In genomic region chr14:88085736-88086135, GRCh38 we compare ENCODE assay signal across 40 cellular contexts.
"Had no signal": no experiment of that assay in that cellular context is flagged by ENCODE, and none has a peak within 500 bp of the region (broad histone marks: within the 10 kb centered on the region; RNA-seq: fewer than 3 reads in every experiment).

No MANE protein-coding gene starts in this region.

- H3K4me1 Mint-ChIP-seq: activated naive CD4-positive, alpha-beta T cell treated with anti-CD3 and anti-CD28 coated beads, Interleukin-2, amount 10 ng/mL, durations not matched to agents 7 days and 5 days; activated naive CD4-positive, alpha-beta T cell treated with anti-CD3 and anti-CD28 coated beads, Interleukin-2, amount 50 U/mL, for 24 hours; activated naive CD8-positive, alpha-beta T cell treated with anti-CD3 and anti-CD28 coated beads for 36 hours; activated naive CD8-positive, alpha-beta T cell treated with anti-CD3 and anti-CD28 coated beads, Interleukin-2, amount 10 ng/mL, durations not matched to agents 7 days and 5 days; activated naive CD8-positive, alpha-beta T cell treated with anti-CD3 and anti-CD28 coated beads, Interleukin-2, amount 50 U/mL, for 24 hours; activated T-helper 17 cell treated with anti-CD3 and anti-CD28 coated beads, Interleukin-2, amount 50 U/mL, for 72 hours; brain; central memory CD8-positive, alpha-beta T cell had no signal

- H3K9me3 Mint-ChIP-seq: activated naive CD4-positive, alpha-beta T cell treated with anti-CD3 and anti-CD28 coated beads for 36 hours; activated naive CD4-positive, alpha-beta T cell treated with anti-CD3 and anti-CD28 coated beads, Interleukin-2, amount 10 ng/mL, durations not matched to agents 7 days and 5 days; activated naive CD4-positive, alpha-beta T cell treated with anti-CD3 and anti-CD28 coated beads, Interleukin-2, amount 50 U/mL, for 24 hours; activated naive CD4-positive, alpha-beta T cell treated with anti-CD3 and anti-CD28 coated beads, Interleukin-2, amount 50 U/mL, for 72 hours; activated naive CD8-positive, alpha-beta T cell treated with anti-CD3 and anti-CD28 coated beads for 36 hours; activated naive CD8-positive, alpha-beta T cell treated with anti-CD3 and anti-CD28 coated beads, Interleukin-2, amount 50 U/mL, for 24 hours; activated T-cell treated with anti-CD3 and anti-CD28 coated beads, Interleukin-2, amount 50 U/mL, for 24 hours; activated T-cell treated with anti-CD3 and anti-CD28 coated beads, Interleukin-2, amount 50 U/mL, for 4 hours; activated T-cell treated with anti-CD3 and anti-CD28 coated beads, Interleukin-2, amount 50 U/mL, for 72 hours; activated T-helper 1 cell treated with anti-CD3 and anti-CD28 coated beads, Interleukin-12 subunit alpha, Interleukin-12 subunit beta, Interleukin-2, Interleukin-4 antibody, amounts not matched to agents 30 ng/mL and 10 ng/mL and 1 ng/mL, durations not matched to agents 14 hours and 24 hours and 36 hours; activated T-helper 17 cell treated with anti-CD3 and anti-CD28 coated beads, Interleukin-2, amount 50 U/mL, for 72 hours; activated T-helper 2 cell treated with anti-CD3 and anti-CD28 coated beads, Interferon-gamma antibody, Interleukin-2, Interleukin-4, amounts not matched to agents 10 μg/mL and 5 μg/mL and 100 μg/mL, durations not matched to agents 14 hours and 24 hours and 36 hours; brain; central memory CD8-positive, alpha-beta T cell had no signal

- H3K27ac ChIP-seq: adrenal gland, ascending aorta, body of pancreas, brain microvascular endothelial cell, breast epithelium, cardiac muscle cell had no signal

- DNase-seq: activated effector memory CD4-positive, alpha-beta T cell treated with anti-CD3 and anti-CD28 coated beads, Interleukin-2, amount 50 U/mL, for 16 hours; activated effector memory CD4-positive, alpha-beta T cell treated with Interleukin-2 at 50 U/mL for 16 hours; activated gamma-delta T cell; activated gamma-delta T cell treated with Interleukin-2 at 50 U/mL for 16 hours; activated naive CD4-positive, alpha-beta T cell; activated naive CD4-positive, alpha-beta T cell treated with anti-CD3 and anti-CD28 coated beads for 36 hours; activated naive CD4-positive, alpha-beta T cell treated with anti-CD3 and anti-CD28 coated beads, Interleukin-2, amount 10 ng/mL, durations not matched to agents 7 days and 5 days; activated naive CD4-positive, alpha-beta T cell treated with anti-CD3 and anti-CD28 coated beads, Interleukin-2, amount 50 U/mL, for 16 hours; activated naive CD4-positive, alpha-beta T cell treated with Interleukin-2 at 50 U/mL for 16 hours; activated naive CD8-positive, alpha-beta T cell treated with anti-CD3 and anti-CD28 coated beads for 36 hours; activated naive CD8-positive, alpha-beta T cell treated with anti-CD3 and anti-CD28 coated beads, Interleukin-2, amount 10 ng/mL, durations not matched to agents 7 days and 5 days; activated naive CD8-positive, alpha-beta T cell treated with anti-CD3 and anti-CD28 coated beads, Interleukin-2, amount 50 U/mL, for 24 hours; activated T-cell treated with anti-CD3 and anti-CD28 coated beads, Interleukin-2, amount 50 U/mL, for 24 hours; activated T-cell treated with anti-CD3 and anti-CD28 coated beads, Interleukin-2, amount 50 U/mL, for 4 hours; activated T-cell treated with anti-CD3 and anti-CD28 coated beads, Interleukin-2, amount 50 U/mL, for 48 hours; activated T-cell treated with anti-CD3 and anti-CD28 coated beads, Interleukin-2, amount 50 U/mL, for 72 hours; adrenal gland; amniotic stem cell; amygdala; anterior cingulate cortex; aorta; body of pancreas; brain microvascular endothelial cell; caudate nucleus; central memory CD4-positive, alpha-beta T cell; cerebellar nuclear complex had no signal

- H3K4me3 ChIP-seq: adrenal gland, ascending aorta, body of pancreas, breast epithelium, cardiac muscle cell had no signal

- H3K4me3 Mint-ChIP-seq: activated naive CD4-positive, alpha-beta T cell treated with anti-CD3 and anti-CD28 coated beads for 36 hours; activated naive CD4-positive, alpha-beta T cell treated with anti-CD3 and anti-CD28 coated beads, Interleukin-2, amount 10 ng/mL, durations not matched to agents 7 days and 5 days; activated naive CD4-positive, alpha-beta T cell treated with anti-CD3 and anti-CD28 coated beads, Interleukin-2, amount 50 U/mL, for 24 hours; activated naive CD8-positive, alpha-beta T cell; activated naive CD8-positive, alpha-beta T cell treated with anti-CD3 and anti-CD28 coated beads for 36 hours; activated naive CD8-positive, alpha-beta T cell treated with anti-CD3 and anti-CD28 coated beads, Interleukin-2, amount 10 ng/mL, durations not matched to agents 7 days and 5 days; activated naive CD8-positive, alpha-beta T cell treated with anti-CD3 and anti-CD28 coated beads, Interleukin-2, amount 50 U/mL, for 24 hours; activated T-cell treated with anti-CD3 and anti-CD28 coated beads, Interleukin-2, amount 50 U/mL, for 24 hours; activated T-cell treated with anti-CD3 and anti-CD28 coated beads, Interleukin-2, amount 50 U/mL, for 4 hours; activated T-cell treated with anti-CD3 and anti-CD28 coated beads, Interleukin-2, amount 50 U/mL, for 72 hours; activated T-helper 1 cell treated with anti-CD3 and anti-CD28 coated beads, Interleukin-12 subunit alpha, Interleukin-12 subunit beta, Interleukin-2, Interleukin-4 antibody, amounts not matched to agents 30 ng/mL and 10 ng/mL and 1 ng/mL, durations not matched to agents 14 hours and 24 hours and 36 hours; activated T-helper 17 cell treated with anti-CD3 and anti-CD28 coated beads, Interleukin-2, amount 50 U/mL, for 72 hours; brain; central memory CD8-positive, alpha-beta T cell had no signal

- H3K27me3 ChIP-seq: adrenal gland, ascending aorta, body of pancreas, brain microvascular endothelial cell, breast epithelium, cardiac muscle cell had no signal

- H3K9me3 ChIP-seq: adrenal gland, ascending aorta, body of pancreas, breast epithelium had no signal

- H3K27ac Mint-ChIP-seq: activated naive CD4-positive, alpha-beta T cell treated with anti-CD3 and anti-CD28 coated beads for 36 hours; activated naive CD4-positive, alpha-beta T cell treated with anti-CD3 and anti-CD28 coated beads, Interleukin-2, amount 10 ng/mL, durations not matched to agents 7 days and 5 days; activated naive CD4-positive, alpha-beta T cell treated with anti-CD3 and anti-CD28 coated beads, Interleukin-2, amount 50 U/mL, for 24 hours; activated naive CD4-positive, alpha-beta T cell treated with anti-CD3 and anti-CD28 coated beads, Interleukin-2, amount 50 U/mL, for 72 hours; activated naive CD8-positive, alpha-beta T cell; activated naive CD8-positive, alpha-beta T cell treated with anti-CD3 and anti-CD28 coated beads for 36 hours; activated naive CD8-positive, alpha-beta T cell treated with anti-CD3 and anti-CD28 coated beads, Interleukin-2, amount 10 ng/mL, durations not matched to agents 7 days and 5 days; activated naive CD8-positive, alpha-beta T cell treated with anti-CD3 and anti-CD28 coated beads, Interleukin-2, amount 50 U/mL, for 24 hours; activated T-cell treated with anti-CD3 and anti-CD28 coated beads, Interleukin-2, amount 50 U/mL, for 24 hours; activated T-cell treated with anti-CD3 and anti-CD28 coated beads, Interleukin-2, amount 50 U/mL, for 72 hours; activated T-helper 1 cell treated with anti-CD3 and anti-CD28 coated beads, Interleukin-12 subunit alpha, Interleukin-12 subunit beta, Interleukin-2, Interleukin-4 antibody, amounts not matched to agents 30 ng/mL and 10 ng/mL and 1 ng/mL, durations not matched to agents 14 hours and 24 hours and 36 hours; activated T-helper 17 cell treated with anti-CD3 and anti-CD28 coated beads, Interleukin-2, amount 50 U/mL, for 72 hours; activated T-helper 2 cell treated with anti-CD3 and anti-CD28 coated beads, Interferon-gamma antibody, Interleukin-2, Interleukin-4, amounts not matched to agents 10 μg/mL and 5 μg/mL and 100 μg/mL, durations not matched to agents 14 hours and 24 hours and 36 hours; brain had no signal

- H3K27me3 Mint-ChIP-seq: activated naive CD4-positive, alpha-beta T cell treated with anti-CD3 and anti-CD28 coated beads, Interleukin-2, amount 50 U/mL, for 24 hours; activated naive CD8-positive, alpha-beta T cell; activated naive CD8-positive, alpha-beta T cell treated with anti-CD3 and anti-CD28 coated beads for 36 hours; activated naive CD8-positive, alpha-beta T cell treated with anti-CD3 and anti-CD28 coated beads, Interleukin-2, amount 10 ng/mL, durations not matched to agents 7 days and 5 days; activated naive CD8-positive, alpha-beta T cell treated with anti-CD3 and anti-CD28 coated beads, Interleukin-2, amount 50 U/mL, for 24 hours; activated T-cell treated with anti-CD3 and anti-CD28 coated beads, Interleukin-2, amount 50 U/mL, for 24 hours; activated T-helper 17 cell treated with anti-CD3 and anti-CD28 coated beads, Interleukin-2, amount 50 U/mL, for 72 hours; central memory CD8-positive, alpha-beta T cell had no signal

- H3K36me3 Mint-ChIP-seq: activated naive CD4-positive, alpha-beta T cell treated with anti-CD3 and anti-CD28 coated beads, Interleukin-2, amount 10 ng/mL, durations not matched to agents 7 days and 5 days; activated naive CD4-positive, alpha-beta T cell treated with anti-CD3 and anti-CD28 coated beads, Interleukin-2, amount 50 U/mL, for 24 hours; activated naive CD4-positive, alpha-beta T cell treated with anti-CD3 and anti-CD28 coated beads, Interleukin-2, amount 50 U/mL, for 72 hours; activated naive CD8-positive, alpha-beta T cell treated with anti-CD3 and anti-CD28 coated beads for 36 hours; brain had no signal

- FAIRE-seq: astrocyte, bronchial epithelial cell, colon had no signal

- H3K36me3 ChIP-seq: adrenal gland, ascending aorta, brain microvascular endothelial cell, breast epithelium, cardiac muscle cell had no signal

- ATAC-seq: activated naive CD4-positive, alpha-beta T cell treated with anti-CD3 and anti-CD28 coated beads, Interleukin-2, amount 50 U/mL, for 72 hours; activated naive CD8-positive, alpha-beta T cell treated with anti-CD3 and anti-CD28 coated beads, Interleukin-2, amount 50 U/mL, for 24 hours; activated T-cell treated with anti-CD3 and anti-CD28 coated beads, Interleukin-2, amount 50 U/mL, for 4 hours; activated T-cell treated with anti-CD3 and anti-CD28 coated beads, Interleukin-2, amount 50 U/mL, for 72 hours; activated T-helper 17 cell treated with anti-CD3 and anti-CD28 coated beads, Interleukin-2, amount 50 U/mL, for 72 hours; body of pancreas had no signal

- H3K4me1 ChIP-seq: adrenal gland, ascending aorta, body of pancreas, breast epithelium had no signal
